Comparison of ENCODE assay signal across 23 cellular contexts in genomic region chr17:21545051-21545450, GRCh38.
"Had no signal": no experiment of that assay in that cellular context is flagged by ENCODE, and none has a peak within 500 bp of the region (broad histone marks: within the 10 kb centered on the region; RNA-seq: fewer than 3 reads in every experiment).

No MANE protein-coding gene starts in this region.

- H3K36me3 ChIP-seq: neural progenitor cell, neutrophil, prostate gland, suprapubic skin, thoracic aorta, vagina had no signal

- H3K4me1 ChIP-seq: neural progenitor cell, prostate gland had no signal

- H3K9me3 ChIP-seq: left ventricle myocardium inferior, neutrophil, prostate gland, suprapubic skin, thoracic aorta, tibial artery, vagina had no signal

- H3K27ac ChIP-seq: left ventricle myocardium inferior, neural progenitor cell, neutrophil, prostate gland, skin epidermis, suprapubic skin, thoracic aorta, tibial artery, vagina had no signal

- DNase-seq: islet precursor cell; left ventricle myocardium inferior; mesendoderm; naive B cell; natural killer cell; nephron progenitor cell; occipital lobe; retina; right cardiac atrium; stimulated activated CD4-positive, alpha-beta T cell treated with anti-CD3 and anti-CD28 coated beads, Interleukin-4, amount 100 ng/mL, for 24 hours; stimulated activated naive CD4-positive, alpha-beta T cell; tibial artery; trophoblast cell had no signal

- ATAC-seq: natural killer cell; right cardiac atrium; sciatic nerve; stimulated activated effector memory CD8-positive, alpha-beta T cell treated with anti-CD3 and anti-CD28 coated beads, Interleukin-12 subunit alpha, Interleukin-12 subunit beta, amount 100 ng/mL, for 72 hours had no signal

- H3K27me3 ChIP-seq: neural progenitor cell, suprapubic skin, tibial artery, vagina had no signal

- H3K4me3 ChIP-seq: left ventricle myocardium inferior, lung, neural progenitor cell, prostate gland, skin epidermis, suprapubic skin, thoracic aorta, tibial artery, vagina had no signal
